15 cellular contexts compared by ENCODE assay signal in genomic region chr7:1592299-1592842, GRCh38.
DNase-seq lines count a peak whose midpoint lies in the region; ATAC-seq lines count a peak whose summit lies in the region.
"Had no signal": no experiment of that assay in that cellular context is flagged by ENCODE, and none has a peak within 500 bp of the region (broad histone marks: within the 10 kb centered on the region; RNA-seq: fewer than 3 reads in every experiment).

No MANE protein-coding gene starts in this region.

- H3K9me3 Mint-ChIP-seq in activated T-cell treated with anti-CD3 and anti-CD28 coated beads, Interleukin-2, amount 50 U/mL, for 24 hours, result peaks cover 8% of the 10 kb centered on the region
- no peaks in the 10 kb centered on the region for H3K9me3 Mint-ChIP-seq in activated naive CD4-positive, alpha-beta T cell treated with anti-CD3 and anti-CD28 coated beads, Interleukin-2, amount 50 U/mL, for 24 hours
- H3K9me3 Mint-ChIP-seq in stimulated activated naive B cell treated with anti-CD40 and anti-IgM and Interleukin-4, amounts not matched to agents 10 μg/mL and 1 μg/mL and 100 μg/mL, for 72 hours, result peaks cover 6 to 7% of the 10 kb centered on the region in 2 donors

- peak overlapping the region; percentile 35 for H3K4me3 Mint-ChIP-seq in activated T-cell treated with anti-CD3 and anti-CD28 coated beads, Interleukin-2, amount 50 U/mL, for 24 hours
- peak overlapping the region; percentile 80 for H3K4me3 Mint-ChIP-seq in activated naive CD4-positive, alpha-beta T cell treated with anti-CD3 and anti-CD28 coated beads, Interleukin-2, amount 50 U/mL, for 24 hours
- peak overlapping the region; percentile 66 to 75 for H3K4me3 Mint-ChIP-seq in stimulated activated naive B cell treated with anti-CD40 and anti-IgM and Interleukin-4, amounts not matched to agents 10 μg/mL and 1 μg/mL and 100 μg/mL, for 72 hours
- H3K4me3 Mint-ChIP-seq: neural progenitor cell had no signal

- H3K36me3 Mint-ChIP-seq in activated T-cell treated with anti-CD3 and anti-CD28 coated beads, Interleukin-2, amount 50 U/mL, for 24 hours (ENCODE audit: low read depth), result no peaks in the 10 kb centered on the region
- no peaks in the 10 kb centered on the region for H3K36me3 Mint-ChIP-seq in activated naive CD4-positive, alpha-beta T cell treated with anti-CD3 and anti-CD28 coated beads, Interleukin-2, amount 50 U/mL, for 24 hours
- H3K36me3 Mint-ChIP-seq in stimulated activated naive B cell treated with anti-CD40 and anti-IgM and Interleukin-4, amounts not matched to agents 10 μg/mL and 1 μg/mL and 100 μg/mL, for 72 hours, result peaks cover 0 to 11% of the 10 kb centered on the region in 2 donors
- H3K36me3 Mint-ChIP-seq: neural progenitor cell had no signal

- no peak overlapping the region for H3K27ac Mint-ChIP-seq in activated T-cell treated with anti-CD3 and anti-CD28 coated beads, Interleukin-2, amount 50 U/mL, for 24 hours
- peak overlapping the region; percentile 74 for H3K27ac Mint-ChIP-seq in activated naive CD4-positive, alpha-beta T cell treated with anti-CD3 and anti-CD28 coated beads, Interleukin-2, amount 50 U/mL, for 24 hours
- H3K27ac Mint-ChIP-seq in stimulated activated naive B cell treated with anti-CD40 and anti-IgM and Interleukin-4, amounts not matched to agents 10 μg/mL and 1 μg/mL and 100 μg/mL, for 72 hours, result peak overlapping the region; percentile 65
- H3K27ac Mint-ChIP-seq: neural progenitor cell had no signal

- ATAC-seq in stimulated activated naive B cell treated with anti-CD40 and anti-IgM and Interleukin-4, amounts not matched to agents 10 μg/mL and 1 μg/mL and 100 μg/mL, for 72 hours (replicated peaks), result peak; percentile 74 to 77
- ATAC-seq in GM19351 (IDR thresholded peaks at IDR 0.05; ENCODE audit: unreplicated experiment), result no peak

- H3K27me3 Mint-ChIP-seq in activated T-cell treated with anti-CD3 and anti-CD28 coated beads, Interleukin-2, amount 50 U/mL, for 24 hours, result peaks cover 57% of the 10 kb centered on the region
- peaks cover 12% of the 10 kb centered on the region for H3K27me3 Mint-ChIP-seq in activated naive CD4-positive, alpha-beta T cell treated with anti-CD3 and anti-CD28 coated beads, Interleukin-2, amount 50 U/mL, for 24 hours
- H3K27me3 Mint-ChIP-seq in stimulated activated naive B cell treated with anti-CD40 and anti-IgM and Interleukin-4, amounts not matched to agents 10 μg/mL and 1 μg/mL and 100 μg/mL, for 72 hours, result peaks cover 16 to 18% of the 10 kb centered on the region in 2 donors

- peak; percentile 32 for DNase-seq in activated T-cell treated with anti-CD3 and anti-CD28 coated beads, Interleukin-2, amount 50 U/mL, for 24 hours
- no peak for DNase-seq in activated T-cell treated with anti-CD3 and anti-CD28 coated beads, Interleukin-2, amount 50 U/mL, for 1 hour
- peak; percentile 43 for DNase-seq in NAMALWA (ENCODE audit: low spot score)
- peak; percentile 64 for DNase-seq in stimulated activated naive B cell treated with anti-CD40 and anti-IgM and Interleukin-4, amounts not matched to agents 10 μg/mL and 1 μg/mL and 100 μg/mL, for 72 hours
- no peak for DNase-seq in NCI-H1930 (lab: John Stamatoyannopoulos, UW)
- DNase-seq in epidermal melanocyte (ENCODE audit: insufficient read length, low spot score), result no peak
- DNase-seq: activated CD8-positive, alpha-beta memory T cell treated with anti-CD3 and anti-CD28 coated beads, Interleukin-2, amount 50 U/mL, for 4 hours; amniotic stem cell; effector CD8-positive, alpha-beta T cell; mesenchymal stem cell; NCI-H2081; NCI-H524 treated with DMSO at 0.1 percent for 48 hours had no signal

- peaks cover 25% of the 10 kb centered on the region for H3K4me1 Mint-ChIP-seq in activated T-cell treated with anti-CD3 and anti-CD28 coated beads, Interleukin-2, amount 50 U/mL, for 24 hours (ENCODE audit: low read depth)
- peaks cover 20% of the 10 kb centered on the region for H3K4me1 Mint-ChIP-seq in activated naive CD4-positive, alpha-beta T cell treated with anti-CD3 and anti-CD28 coated beads, Interleukin-2, amount 50 U/mL, for 24 hours
- peaks cover 28 to 35% of the 10 kb centered on the region in 2 donors for H3K4me1 Mint-ChIP-seq in stimulated activated naive B cell treated with anti-CD40 and anti-IgM and Interleukin-4, amounts not matched to agents 10 μg/mL and 1 μg/mL and 100 μg/mL, for 72 hours

Comparison
In these comparisons a context has a peak if more than half of its experiments do, and no peak if none do; other contexts are left out.
1. DNase-seq: peak in activated T-cell treated with anti-CD3 and anti-CD28 coated beads, Interleukin-2, amount 50 U/mL, for 24 hours (single experiment), NAMALWA (single experiment) and stimulated activated naive B cell treated with anti-CD40 and anti-IgM and Interleukin-4, amounts not matched to agents 10 μg/mL and 1 μg/mL and 100 μg/mL, for 72 hours (single experiment); none in activated T-cell treated with anti-CD3 and anti-CD28 coated beads, Interleukin-2, amount 50 U/mL, for 1 hour (single experiment), NCI-H1930 (0 of 2) and epidermal melanocyte (single experiment).
2. Peak in every context shown above with its lines, with median percentiles within 50 percentile points of each other: H3K4me3 Mint-ChIP-seq.